1 cellular context compared by ENCODE assay signal in the genomic region with DNA sequence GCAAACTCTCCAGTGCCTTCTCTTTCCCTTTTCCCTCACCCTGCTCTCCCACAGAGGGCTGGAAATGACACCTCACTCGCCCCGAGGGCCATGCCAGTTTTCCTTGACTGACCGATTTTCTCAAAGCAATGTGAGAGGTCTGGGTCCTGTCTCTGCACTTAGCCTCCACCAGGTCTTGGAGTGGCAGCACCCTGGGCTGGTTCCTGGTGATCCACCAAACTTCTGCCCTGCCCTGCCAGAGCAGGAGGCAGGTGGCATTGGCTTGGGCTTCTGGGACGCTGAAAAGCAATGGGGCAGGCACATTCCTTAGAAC.
TF ChIP-seq lines count a peak whose summit lies in the region.

No MANE protein-coding gene starts in this region.

TF ChIP-seq in HEK293, 187 proteins besides CTCF, POLR2A, EP300 and RAD21 (continued from another document):
- no peak for TF ChIP-seq PRDM2 (tag by site-specific recombination; IDR thresholded peaks at IDR 0.05; ENCODE audit: borderline replicate concordance)
- TF ChIP-seq ZNF350 (tag by site-specific recombination; IDR thresholded peaks at IDR 0.05) = no peak
- TF ChIP-seq ZNF274 (IDR thresholded peaks at IDR 0.05; ENCODE audit: low read length) = no peak
- TF ChIP-seq ZNF274 (tag by site-specific recombination; IDR thresholded peaks at IDR 0.05; ENCODE audit: borderline replicate concordance) = no peak
